1 cellular context compared by ENCODE assay signal in the genomic region with DNA sequence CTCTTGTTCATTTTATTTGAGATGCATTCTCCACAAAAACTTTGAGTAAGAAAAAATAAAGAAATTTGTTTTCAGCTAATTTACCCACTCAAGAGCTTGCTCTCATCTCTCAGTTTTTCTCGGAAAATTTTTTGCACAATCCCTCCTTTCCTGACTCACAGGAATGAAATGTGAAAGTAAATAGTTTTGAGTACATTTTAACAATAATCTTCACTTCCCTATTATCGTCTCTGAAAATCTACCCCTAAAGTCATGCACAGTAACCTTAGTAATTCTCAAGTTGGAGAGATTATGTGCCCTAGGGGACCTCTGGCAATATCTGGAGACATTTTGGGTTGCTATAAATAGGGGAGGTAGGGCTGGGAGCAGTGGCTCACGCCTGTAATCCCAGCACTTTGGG.
TF ChIP-seq lines count a peak whose summit lies in the region.

No MANE protein-coding gene starts in this region.

TF ChIP-seq in GM12878, 131 proteins besides CTCF, POLR2A, EP300 and RAD21:
- TF ChIP-seq IRF5 (IDR thresholded peaks at IDR 0.05; ENCODE audit: borderline replicate concordance) (no peak), SPI1 (IDR thresholded peaks at IDR 0.05; ENCODE audit: borderline replicate concordance, insufficient read depth, low read depth, low read length) (peak; percentile 9; the same call in 1 of the 2 replicates), HDAC6 (IDR thresholded peaks at IDR 0.05; ENCODE audit: unreplicated experiment) (no peak), STAT3 (IDR thresholded peaks at IDR 0.05; ENCODE audit: low read depth, low read length) (no peak), CBX3 (IDR thresholded peaks at IDR 0.05; ENCODE audit: borderline replicate concordance, low read depth) (no peak)
- TF ChIP-seq, protein P1, sequence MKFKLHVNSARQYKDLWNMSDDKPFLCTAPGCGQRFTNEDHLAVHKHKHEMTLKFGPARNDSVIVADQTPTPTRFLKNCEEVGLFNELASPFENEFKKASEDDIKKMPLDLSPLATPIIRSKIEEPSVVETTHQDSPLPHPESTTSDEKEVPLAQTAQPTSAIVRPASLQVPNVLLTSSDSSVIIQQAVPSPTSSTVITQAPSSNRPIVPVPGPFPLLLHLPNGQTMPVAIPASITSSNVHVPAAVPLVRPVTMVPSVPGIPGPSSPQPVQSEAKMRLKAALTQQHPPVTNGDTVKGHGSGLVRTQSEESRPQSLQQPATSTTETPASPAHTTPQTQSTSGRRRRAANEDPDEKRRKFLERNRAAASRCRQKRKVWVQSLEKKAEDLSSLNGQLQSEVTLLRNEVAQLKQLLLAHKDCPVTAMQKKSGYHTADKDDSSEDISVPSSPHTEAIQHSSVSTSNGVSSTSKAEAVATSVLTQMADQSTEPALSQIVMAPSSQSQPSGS (IDR thresholded peaks at IDR 0.05; ENCODE audit: low read length) = no peak
- TF ChIP-seq, protein P2, sequence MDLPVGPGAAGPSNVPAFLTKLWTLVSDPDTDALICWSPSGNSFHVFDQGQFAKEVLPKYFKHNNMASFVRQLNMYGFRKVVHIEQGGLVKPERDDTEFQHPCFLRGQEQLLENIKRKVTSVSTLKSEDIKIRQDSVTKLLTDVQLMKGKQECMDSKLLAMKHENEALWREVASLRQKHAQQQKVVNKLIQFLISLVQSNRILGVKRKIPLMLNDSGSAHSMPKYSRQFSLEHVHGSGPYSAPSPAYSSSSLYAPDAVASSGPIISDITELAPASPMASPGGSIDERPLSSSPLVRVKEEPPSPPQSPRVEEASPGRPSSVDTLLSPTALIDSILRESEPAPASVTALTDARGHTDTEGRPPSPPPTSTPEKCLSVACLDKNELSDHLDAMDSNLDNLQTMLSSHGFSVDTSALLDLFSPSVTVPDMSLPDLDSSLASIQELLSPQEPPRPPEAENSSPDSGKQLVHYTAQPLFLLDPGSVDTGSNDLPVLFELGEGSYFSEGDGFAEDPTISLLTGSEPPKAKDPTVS (IDR thresholded peaks at IDR 0.05; ENCODE audit: low read depth, low read length) = no peak
